Comparison of ENCODE assay signal across 8 cellular contexts in the genomic region with DNA sequence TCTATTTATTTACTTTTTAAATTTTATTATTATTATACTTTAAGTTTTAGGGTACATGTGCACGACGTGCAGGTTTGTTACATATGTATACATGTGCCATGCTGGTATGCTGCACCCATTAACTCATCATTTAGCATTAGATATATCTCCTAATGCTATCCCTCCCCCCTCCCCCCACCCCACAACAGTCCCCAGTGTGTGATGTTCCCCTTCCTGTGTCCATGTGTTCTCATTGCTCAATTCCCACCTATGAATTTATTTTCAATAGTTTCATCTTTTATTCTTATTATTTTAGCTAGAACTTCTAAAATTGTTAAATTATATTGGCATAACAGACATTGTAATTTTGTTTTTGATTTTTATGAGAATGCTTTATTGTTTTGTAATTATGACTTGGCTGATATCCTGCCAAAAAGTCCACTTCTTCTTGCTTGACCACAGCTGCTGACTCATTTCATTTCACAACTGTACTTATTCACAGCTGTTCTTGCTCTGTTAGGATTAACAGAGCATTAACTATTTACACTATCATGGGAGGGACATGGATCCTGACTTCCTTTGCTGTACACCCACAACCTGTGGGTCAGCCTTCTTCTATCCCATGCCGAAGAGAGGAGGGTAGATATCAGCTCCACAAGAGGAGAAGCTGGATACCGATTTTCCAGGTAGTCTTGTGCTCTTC. TPM values are rescaled to one million over a fixed set of nuclear protein-coding genes. Genes with fewer than 3 reads are reported as not detected.
DNase-seq lines count a peak whose midpoint lies in the region; ATAC-seq and TF ChIP-seq lines count a peak whose summit lies in the region.
"Not testable (repeated sequence)": the region's sequence is repeated elsewhere in the genome, so short reads cannot be mapped to it uniquely, and the experiment has no call there.

No MANE protein-coding gene starts in this region.

- not testable (repeated sequence) for H2AK5ac ChIP-seq in trophoblast cell (ENCODE audit: low read length)

- H3K27ac ChIP-seq in heart right ventricle (peak overlapping the region in 7 of 10 donors; percentile 4 to 78 (median 58)), trophoblast cell (ENCODE audit: low read depth, low read length) (peak overlapping the region; percentile 20)

- peak overlapping the region; percentile 3 for H2BK120ac ChIP-seq in trophoblast cell (ENCODE audit: insufficient read depth, low read length, poor library complexity)

- not testable (repeated sequence) for H3K4ac ChIP-seq in trophoblast cell (ENCODE audit: low read depth, low read length)

- H4K91ac ChIP-seq in trophoblast cell (ENCODE audit: low read depth, low read length): not testable (repeated sequence)

- not testable (repeated sequence) for H2AFZ ChIP-seq in trophoblast cell (ENCODE audit: insufficient read depth, low read length, poor library complexity)

- not testable (repeated sequence) for H3K9ac ChIP-seq in trophoblast cell (ENCODE audit: low read length)

- intact Hi-C loops in heart right ventricle (cut with DNase I): loop anchor here in 8 of 10 donors (2.0 to 10.0 kb wide), 5 partner anchors 206 to 488 kb away; partner anchors contain the start of gene ARID5B (in 1 of the 8)

- peak overlapping the region; percentile 25 for H3K14ac ChIP-seq in trophoblast cell (ENCODE audit: low read length)

- 70% methylated on average over 4 of the region's 4 CpGs for WGBS in heart right ventricle, 2 donors
- WGBS in trophoblast cell (ENCODE audit: extremely low coverage, insufficient coverage, insufficient read length): no CpG with 5 or more reads among the region's 4 CpGs

- peak overlapping the region; percentile 30 for H2BK12ac ChIP-seq in trophoblast cell (ENCODE audit: low read length)

- not testable (repeated sequence) for H2BK5ac ChIP-seq in trophoblast cell (ENCODE audit: low read depth, low read length, poor library complexity)

- not testable (repeated sequence) for H3K23ac ChIP-seq in trophoblast cell (ENCODE audit: low read length)

- H3K4me1 ChIP-seq in heart right ventricle: peaks cover 0 to 32% (median 3%) of the 10 kb centered on the region in 9 donors
- H3K4me1 ChIP-seq in trophoblast cell (ENCODE audit: control insufficient read depth in 1 of 2, insufficient read depth in 2 of 2, low read length in 2 of 2): not testable (repeated sequence)

- not testable (repeated sequence) for H3K79me1 ChIP-seq in trophoblast cell (ENCODE audit: low read length)

- H3K27me3 ChIP-seq in heart right ventricle; trophoblast cell (ENCODE audit: insufficient read depth, low read length): not testable (repeated sequence)

- not testable (repeated sequence) for H3K36me3 ChIP-seq in heart right ventricle; trophoblast cell (ENCODE audit: control insufficient read depth in 1 of 2, insufficient read depth in 2 of 2, low read length in 2 of 2)

- ATAC-seq in GM18867 (IDR thresholded peaks at IDR 0.05; ENCODE audit: unreplicated experiment) (peak; percentile 87), HG02642 (IDR thresholded peaks at IDR 0.05; ENCODE audit: poor library complexity, unreplicated experiment) (peak; percentile 78), heart right ventricle (peak; percentile 57 to 92 (median 85))

- H4K8ac ChIP-seq in trophoblast cell (ENCODE audit: low read depth, low read length): peak overlapping the region; percentile 23

- H3K9me3 ChIP-seq in heart right ventricle; trophoblast cell (ENCODE audit: insufficient read depth, low read depth, low read length): not testable (repeated sequence)

- not testable (repeated sequence) for H3K4me2 ChIP-seq in trophoblast cell (ENCODE audit: low read length)

- peak overlapping the region; percentile 56 for H3K4me3 ChIP-seq in AG10803 (ENCODE audit: low read length)
- H3K4me3 ChIP-seq in heart right ventricle: peak overlapping the region in 6 of 10 donors; percentile 14 to 41 (median 24)
- H3K4me3 ChIP-seq in trophoblast cell (ENCODE audit: low read depth, low read length): not testable (repeated sequence)

- H3K79me2 ChIP-seq in trophoblast cell (ENCODE audit: control insufficient read depth, insufficient read depth, low read length, poor library complexity): not testable (repeated sequence)

- in situ Hi-C loops in SK-MEL-5 (cut with HindIII; ENCODE audit: low pct_unique_long_range_greater_than_20kb, low sequenced_read_pairs): not testable (repeated sequence)

- H4K12ac ChIP-seq in trophoblast cell (ENCODE audit: low read depth, low read length): not testable (repeated sequence)

- DNase-seq in AG10803 (ENCODE audit: low read depth) (peak; percentile 95), HT1080 (ENCODE audit: low read depth) (peak; percentile 91), SK-MEL-5 (ENCODE audit: low read depth, low spot score) (peak; percentile 63), astrocyte of the hippocampus (ENCODE audit: low read depth, low spot score) (peak; percentile 76), heart right ventricle (peak in 1 of 2 donors; percentile 20), trophoblast cell (peak; percentile 23 to 62)

- not testable (repeated sequence) for H3K18ac ChIP-seq in trophoblast cell (ENCODE audit: low read length)

- TF ChIP-seq CTCF in AG10803 (conservative IDR thresholded peaks at IDR 0.05; ENCODE audit: low read length); heart right ventricle (IDR thresholded peaks at IDR 0.05): not testable (repeated sequence)

RNA-seq across cellular contexts. Expression of gene RTKN2, which starts 25.5 kb away (rescaled TPM):
- total RNA-seq in HT1080 (2014; rRNA removed; shearing (Covaris generic)): 6.2 and 6.5 TPM in 2 replicates
- 3.5 and 3.7 TPM in 2 replicates for polyA plus RNA-seq in HT1080 (2015; cell fraction: cytosol; rRNA removed)
- polyA plus RNA-seq in HT1080 (2015; cell fraction: nucleus; rRNA removed): 5.0 and 5.2 TPM in 2 replicates
- 0.98 and 1.4 TPM in 2 replicates for total RNA-seq in SK-MEL-5 (2014; rRNA removed; shearing (Covaris generic))
- 0.90 and 2.0 TPM in 2 replicates for polyA plus RNA-seq in SK-MEL-5 (2015; cell fraction: cytosol; rRNA removed)
- polyA plus RNA-seq in SK-MEL-5 (2015; cell fraction: nucleus; rRNA removed): 4.4 and 4.7 TPM in 2 replicates
- total RNA-seq in heart right ventricle: under 1 TPM in 7 of 10 donors, not detected in 3; 0.05 to 0.30 (median 0.14) TPM
- polyA plus RNA-seq in heart right ventricle: under 1 TPM in 1 of 2 donors, not detected in 1; 0.01 TPM
- polyA plus RNA-seq in trophoblast cell (2013): 6.1 and 6.4 TPM in 2 replicates
